9 cellular contexts compared by ENCODE assay signal in genomic region chr11:12009617-12010321, GRCh38. TPM values are rescaled to one million over a fixed set of nuclear protein-coding genes. Genes with fewer than 3 reads are reported as not detected.
A peak's percentile ranks its signal among the peaks of the same experiment; 100 is the strongest.
DNase-seq lines count a peak whose midpoint lies in the region; ATAC-seq and TF ChIP-seq lines count a peak whose summit lies in the region.
"Had no signal": no experiment of that assay in that cellular context is flagged by ENCODE, and none has a peak within 500 bp of the region (broad histone marks: within the 10 kb centered on the region; RNA-seq: fewer than 3 reads in every experiment).

No MANE protein-coding gene starts in this region.

- peak overlapping the region; percentile 55; the same call in 1 of the 2 replicates for H3K4me3 ChIP-seq in iPS-18c (ENCODE audit: insufficient read depth, low read depth, low read length)

- TF ChIP-seq CTCF in brain (conservative IDR thresholded peaks at IDR 0.05), result no peak

- peak overlapping the region; percentile 37 for H3K4me3 Mint-ChIP-seq in activated CD4-positive, alpha-beta memory T cell treated with anti-CD3 and anti-CD28 coated beads for 36 hours
- H3K4me3 Mint-ChIP-seq in activated CD4-positive, alpha-beta memory T cell treated with anti-CD3 and anti-CD28 coated beads, Interleukin-2, amount 10 ng/mL, durations not matched to agents 7 days and 5 days, result no peak overlapping the region
- H3K4me3 Mint-ChIP-seq in brain, result peak overlapping the region; percentile 83 to 94 (median 87)

- peaks cover 60% of the 10 kb centered on the region for H3K27me3 Mint-ChIP-seq in activated CD4-positive, alpha-beta memory T cell treated with anti-CD3 and anti-CD28 coated beads for 36 hours
- peaks cover 80% of the 10 kb centered on the region for H3K27me3 Mint-ChIP-seq in activated CD4-positive, alpha-beta memory T cell treated with anti-CD3 and anti-CD28 coated beads, Interleukin-2, amount 10 ng/mL, durations not matched to agents 7 days and 5 days
- peaks cover 18% of the 10 kb centered on the region for H3K27me3 Mint-ChIP-seq in brain

- H3K27ac ChIP-seq in temporal lobe (ENCODE audit: low read depth, low read length), result peak overlapping the region; percentile 75

- DNase-seq in activated CD4-positive, alpha-beta memory T cell treated with anti-CD3 and anti-CD28 coated beads for 36 hours, result no peak
- DNase-seq in activated CD4-positive, alpha-beta memory T cell treated with anti-CD3 and anti-CD28 coated beads, Interleukin-2, amount 10 ng/mL, durations not matched to agents 7 days and 5 days, result no peak
- no peak for DNase-seq in HT-29 (ENCODE audit: low spot score)

- no peaks in the 10 kb centered on the region for H3K9me3 ChIP-seq in iPS-18c (ENCODE audit: control insufficient read depth, insufficient read depth, low read length)

- POLR2A ChIA-PET in activated CD4-positive, alpha-beta memory T cell treated with anti-CD3 and anti-CD28 coated beads for 36 hours (lab: Charles Lee), result no interaction called here
- POLR2A ChIA-PET in activated CD4-positive, alpha-beta memory T cell treated with anti-CD3 and anti-CD28 coated beads, Interleukin-2, amount 10 ng/mL, durations not matched to agents 7 days and 5 days (lab: Charles Lee), result no interaction called here

- H3K36me3 Mint-ChIP-seq in activated CD4-positive, alpha-beta memory T cell treated with anti-CD3 and anti-CD28 coated beads for 36 hours, result no peaks in the 10 kb centered on the region
- H3K36me3 Mint-ChIP-seq in activated CD4-positive, alpha-beta memory T cell treated with anti-CD3 and anti-CD28 coated beads, Interleukin-2, amount 10 ng/mL, durations not matched to agents 7 days and 5 days (ENCODE audit: low read depth), result no peaks in the 10 kb centered on the region
- H3K36me3 Mint-ChIP-seq in brain, result no peaks in the 10 kb centered on the region

- no peak overlapping the region for H3K27ac Mint-ChIP-seq in activated CD4-positive, alpha-beta memory T cell treated with anti-CD3 and anti-CD28 coated beads for 36 hours
- no peak overlapping the region for H3K27ac Mint-ChIP-seq in activated CD4-positive, alpha-beta memory T cell treated with anti-CD3 and anti-CD28 coated beads, Interleukin-2, amount 10 ng/mL, durations not matched to agents 7 days and 5 days
- peak overlapping the region; percentile 33 to 97 (median 85) for H3K27ac Mint-ChIP-seq in brain

- intact Hi-C loops in activated CD4-positive, alpha-beta memory T cell treated with anti-CD3 and anti-CD28 coated beads for 36 hours (cut with micrococcal nuclease), result loop anchor here (10.0 kb wide), 1 partner anchor 595 kb away; no protein-coding TSS in a partner anchor

- ATAC-seq in GM18858 (IDR thresholded peaks at IDR 0.05; ENCODE audit: unreplicated experiment) (no peak), HG03039 (IDR thresholded peaks at IDR 0.05; ENCODE audit: unreplicated experiment) (no peak)

- CTCF ChIA-PET in activated CD4-positive, alpha-beta memory T cell treated with anti-CD3 and anti-CD28 coated beads for 36 hours (lab: Charles Lee), result interaction anchor here (1.2 to 1.9 kb wide), 2 partner anchors 43 to 78 kb away, joined by 3 to 7 read pairs; no protein-coding TSS in a partner anchor
- CTCF ChIA-PET in activated CD4-positive, alpha-beta memory T cell treated with anti-CD3 and anti-CD28 coated beads, Interleukin-2, amount 10 ng/mL, durations not matched to agents 7 days and 5 days (lab: Charles Lee), result interaction anchor here (2.5 kb wide), 1 partner anchor 43 kb away, joined by 7 read pairs; no protein-coding TSS in a partner anchor

- peaks cover 15% of the 10 kb centered on the region for H3K4me1 Mint-ChIP-seq in activated CD4-positive, alpha-beta memory T cell treated with anti-CD3 and anti-CD28 coated beads for 36 hours (ENCODE audit: low read depth)
- H3K4me1 Mint-ChIP-seq in activated CD4-positive, alpha-beta memory T cell treated with anti-CD3 and anti-CD28 coated beads, Interleukin-2, amount 10 ng/mL, durations not matched to agents 7 days and 5 days, result peaks cover 7% of the 10 kb centered on the region
- peaks cover 46% of the 10 kb centered on the region for H3K4me1 Mint-ChIP-seq in brain

- H3K9me3 Mint-ChIP-seq in activated CD4-positive, alpha-beta memory T cell treated with anti-CD3 and anti-CD28 coated beads for 36 hours, result no peaks in the 10 kb centered on the region
- no peaks in the 10 kb centered on the region for H3K9me3 Mint-ChIP-seq in activated CD4-positive, alpha-beta memory T cell treated with anti-CD3 and anti-CD28 coated beads, Interleukin-2, amount 10 ng/mL, durations not matched to agents 7 days and 5 days
- H3K9me3 Mint-ChIP-seq in brain, result no peaks in the 10 kb centered on the region

RNA-seq across cellular contexts. Expression of gene DKK3, which starts 1.3 kb away (rescaled TPM):
- not detected for total RNA-seq in activated CD4-positive, alpha-beta memory T cell treated with anti-CD3 and anti-CD28 coated beads for 36 hours
- total RNA-seq in activated CD4-positive, alpha-beta memory T cell treated with anti-CD3 and anti-CD28 coated beads, Interleukin-2, amount 10 ng/mL, durations not matched to agents 7 days and 5 days, result not detected
- 236 TPM for polyA plus RNA-seq in brain (ENCODE audit: insufficient read depth, low read depth, low replicate concordance)
- total RNA-seq in temporal lobe, result 197 TPM
- total RNA-seq in HT-29 (2014; rRNA removed; shearing (Covaris generic)), result not detected in 2 replicates
- total RNA-seq: OCI-LY7 had no signal

Comparison
In these comparisons a context has a peak if more than half of its experiments do, and no peak if none do; other contexts are left out.
1. H3K27ac Mint-ChIP-seq: peak in brain (5 of 5); none in activated CD4-positive, alpha-beta memory T cell treated with anti-CD3 and anti-CD28 coated beads for 36 hours (single experiment) and activated CD4-positive, alpha-beta memory T cell treated with anti-CD3 and anti-CD28 coated beads, Interleukin-2, amount 10 ng/mL, durations not matched to agents 7 days and 5 days (single experiment).
2. RNA of gene DKK3, which starts 1.3 kb away (total RNA-seq): 197 TPM in temporal lobe (single experiment); not detected in activated CD4-positive, alpha-beta memory T cell treated with anti-CD3 and anti-CD28 coated beads for 36 hours, not detected in activated CD4-positive, alpha-beta memory T cell treated with anti-CD3 and anti-CD28 coated beads, Interleukin-2, amount 10 ng/mL, durations not matched to agents 7 days and 5 days and not detected in HT-29; every median in the first group is over 100 times any median in the second.